ENCODE assay signal across 10 cellular contexts in genomic region chr7:2116903-2117680, GRCh38.
DNase-seq lines count a peak whose midpoint lies in the region; ATAC-seq and TF ChIP-seq lines count a peak whose summit lies in the region.
"Had no signal": no experiment of that assay in that cellular context is flagged by ENCODE, and none has a peak within 500 bp of the region (broad histone marks: within the 10 kb centered on the region; RNA-seq: fewer than 3 reads in every experiment).

No MANE protein-coding gene starts in this region.

- H3K36me3 ChIP-seq in psoas muscle (ENCODE audit: insufficient read depth in 1 of 2, low read depth in 1 of 2) = no peaks in the 10 kb centered on the region

- DNase-seq in H4 (ENCODE audit: low spot score) (peak; percentile 56), Right ventricle myocardium inferior (ENCODE audit: missing footprints) (peak; percentile 83), psoas muscle (peak in 1 of 2 donors; percentile 49), HT-29 (ENCODE audit: low spot score) (no peak), AML-193 (lab: John Stamatoyannopoulos, UW) (no peak)
- DNase-seq: activated CD8-positive, alpha-beta memory T cell treated with anti-CD3 and anti-CD28 coated beads for 24 hours; natural killer cell had no signal

- peaks cover 27% of the 10 kb centered on the region for H3K4me1 ChIP-seq in psoas muscle

- peak overlapping the region; percentile 79 for H3K27ac ChIP-seq in psoas muscle

- no peak for TF ChIP-seq CTCF in psoas muscle (IDR thresholded peaks at IDR 0.05)

- no peaks in the 10 kb centered on the region for H3K9me3 ChIP-seq in psoas muscle

- no peaks in the 10 kb centered on the region for H3K27me3 ChIP-seq in psoas muscle (ENCODE audit: insufficient read depth in 3 of 3, low read length in 2 of 3)

- intact Hi-C loops in Right ventricle myocardium inferior (cut with DNase I) (loop anchor here (5.0 kb wide), 1 partner anchor 55 kb away; no protein-coding TSS in a partner anchor), psoas muscle (cut with DNase I) (loop anchor here in 1 of 2 donors (5.0 kb wide), 1 partner anchor 40 kb away; no protein-coding TSS in a partner anchor)

- WGBS in psoas muscle, 3 donors = 41 to 50% (median 42%) methylated on average over 14 of the region's 14 CpGs

- no peak overlapping the region for H3K4me3 ChIP-seq in psoas muscle

- ATAC-seq in SK-N-SH treated with all-trans-retinoic acid at 6 μM for 48 hours = peak; percentile 74
- peak; percentile 59 for ATAC-seq in Right ventricle myocardium inferior
- peak; percentile 13 to 67 (median 44) for ATAC-seq in psoas muscle
- ATAC-seq in GM21717 (IDR thresholded peaks at IDR 0.05; ENCODE audit: unreplicated experiment) = no peak
- no peak for ATAC-seq in GM18517 (IDR thresholded peaks at IDR 0.05; ENCODE audit: unreplicated experiment)
- ATAC-seq: natural killer cell had no signal

TF ChIP-seq in SK-N-SH treated with all-trans-retinoic acid at 6 μM for 48 hours, 23 proteins besides CTCF, POLR2A, EP300 and RAD21:
- no peak for TF ChIP-seq ZNF565 (CRISPR knock-in tag; conservative IDR thresholded peaks at IDR 0.05; ENCODE audit: low read depth)
- peak; percentile 51; the same call in 1 of the 2 replicates for TF ChIP-seq ZFP3 (CRISPR knock-in tag; IDR thresholded peaks at IDR 0.05)
- TF ChIP-seq ZNF70 (CRISPR knock-in tag; IDR thresholded peaks at IDR 0.05) = no peak
- TF ChIP-seq RARB (CRISPR knock-in tag; IDR thresholded peaks at IDR 0.05) = no peak
- no peak for TF ChIP-seq TOX (CRISPR knock-in tag; IDR thresholded peaks at IDR 0.05; ENCODE audit: borderline replicate concordance)
- 0 out of 2 replicates have a peak, but pooled peaks have one; percentile 62 for TF ChIP-seq CSDC2 (CRISPR knock-in tag; IDR thresholded peaks at IDR 0.05)
- TF ChIP-seq BACH2 (CRISPR knock-in tag; IDR thresholded peaks at IDR 0.05; ENCODE audit: borderline replicate concordance) = no peak
- TF ChIP-seq ZC3H10 (CRISPR knock-in tag; IDR thresholded peaks at IDR 0.05) = no peak

Comparison
In these comparisons a context has a peak if more than half of its experiments do, and no peak if none do; other contexts are left out.
1. DNase-seq: peak in H4 (single experiment) and Right ventricle myocardium inferior (single experiment); none in HT-29 (single experiment) and AML-193 (0 of 2).
2. ATAC-seq: peak in SK-N-SH treated with all-trans-retinoic acid at 6 μM for 48 hours (single experiment), Right ventricle myocardium inferior (single experiment) and psoas muscle (4 of 4); none in GM21717 (single experiment) and GM18517 (single experiment).